ENCODE assay signal across 24 cellular contexts in the genomic region with DNA sequence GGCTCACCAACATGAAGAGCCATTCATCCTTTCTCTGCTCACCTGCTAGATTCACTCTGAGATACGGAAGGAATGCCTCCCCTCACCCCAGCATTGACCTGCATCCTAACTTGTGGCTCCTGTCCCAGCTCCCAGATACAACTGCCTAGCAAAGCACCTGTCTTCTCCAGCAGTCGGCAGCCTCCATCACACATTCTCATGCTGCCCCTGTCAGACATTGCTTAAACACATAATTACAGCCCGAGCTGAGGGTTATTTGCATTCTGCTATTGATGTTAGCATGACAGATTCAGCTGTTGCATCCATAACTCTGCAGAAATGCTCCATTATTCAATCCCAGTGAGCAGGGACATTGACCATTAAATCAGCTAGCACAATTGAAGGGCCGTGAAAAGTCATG.
DNase-seq lines count a peak whose midpoint lies in the region; ATAC-seq and TF ChIP-seq lines count a peak whose summit lies in the region.
"Had no signal": no experiment of that assay in that cellular context is flagged by ENCODE, and none has a peak within 500 bp of the region (broad histone marks: within the 10 kb centered on the region; RNA-seq: fewer than 3 reads in every experiment).

No MANE protein-coding gene starts in this region.

- no peaks in the 10 kb centered on the region for H3K4me1 ChIP-seq in gastrocnemius medialis
- H3K4me1 ChIP-seq: ascending aorta, BLaER1, right lobe of liver had no signal

- intact Hi-C loops in gastrocnemius medialis (cut with DNase I; ENCODE audit: low total_unique reads) = no loop called here

- DNase-seq in DMS153 (lab: John Stamatoyannopoulos, UW) = peak; percentile 88
- peak; percentile 55 for DNase-seq in NCI-H1092 treated with DMSO at 0.1 percent for 48 hours (lab: John Stamatoyannopoulos, UW)
- DNase-seq in NCI-H345 (lab: John Stamatoyannopoulos, UW) = peak; percentile 66
- no peak for DNase-seq in astrocyte of the cerebellum (ENCODE audit: low read depth)
- no peak for DNase-seq in foreskin fibroblast
- DNase-seq in gastrocnemius medialis = no peak
- DNase-seq in kidney glomerular epithelial cell (lab: John Stamatoyannopoulos, UW) = no peak
- DNase-seq: activated CD4-positive, alpha-beta T cell treated with anti-CD3 and anti-CD28 coated beads for 4 hours; activated CD8-positive, alpha-beta memory T cell treated with anti-CD3 and anti-CD28 coated beads for 24 hours; activated effector memory CD4-positive, alpha-beta T cell treated with Interleukin-2 at 50 U/mL for 16 hours; activated naive CD8-positive, alpha-beta T cell treated with anti-CD3 and anti-CD28 coated beads, Interleukin-2, amount 10 ng/mL, durations not matched to agents 7 days and 5 days; Caco-2; foreskin melanocyte; left colon; MV-4-11; NCI-H2171 treated with DMSO at 0.1 percent for 48 hours; right lobe of liver; Right ventricle myocardium superior; stimulated activated CD4-positive, alpha-beta T cell treated with anti-CD3 and anti-CD28 coated beads, Interleukin-12 subunit alpha, Interleukin-12 subunit beta, amount 100 ng/mL, for 4 hours; stimulated activated CD4-positive, alpha-beta T cell treated with anti-CD3 and anti-CD28 coated beads, Interleukin-4, amount 100 ng/mL, for 24 hours had no signal

- H3K27me3 ChIP-seq in gastrocnemius medialis = peaks cover 0 to 3% (median 0%) of the 10 kb centered on the region in 3 donors
- H3K27me3 ChIP-seq: ascending aorta, BLaER1, right lobe of liver had no signal

- TF ChIP-seq CTCF in astrocyte of the cerebellum (IDR thresholded peaks at IDR 0.05; ENCODE audit: low read depth, low read length, missing control alignments) (peak; percentile 7), foreskin fibroblast (IDR thresholded peaks at IDR 0.05; ENCODE audit: low read depth, low read length) (no peak), gastrocnemius medialis (IDR thresholded peaks at IDR 0.05 in 4 of 5, conservative IDR thresholded peaks at IDR 0.05 in 1 of 5) (no peak)

- H3K4me3 ChIP-seq in astrocyte of the cerebellum (ENCODE audit: low read depth, low read length) = no peak overlapping the region
- no peak overlapping the region for H3K4me3 ChIP-seq in foreskin fibroblast (ENCODE audit: low read depth in 1 of 2, low read length in 2 of 2)
- H3K4me3 ChIP-seq in gastrocnemius medialis = no peak overlapping the region
- H3K4me3 ChIP-seq: ascending aorta, BLaER1, right lobe of liver had no signal

- ATAC-seq in GM18511 (IDR thresholded peaks at IDR 0.05; ENCODE audit: unreplicated experiment) (no peak), gastrocnemius medialis (no peak)
- ATAC-seq: left colon; right lobe of liver; stimulated activated memory B cell treated with anti-CD40 and anti-IgM and Interleukin-4, amounts not matched to agents 10 μg/mL and 1 μg/mL and 100 μg/mL, for 72 hours had no signal

- no peaks in the 10 kb centered on the region for H3K9me3 ChIP-seq in gastrocnemius medialis
- H3K9me3 ChIP-seq: ascending aorta, BLaER1, Caco-2, right lobe of liver had no signal

- no peaks in the 10 kb centered on the region for H3K36me3 ChIP-seq in gastrocnemius medialis
- H3K36me3 ChIP-seq: right lobe of liver had no signal

- in situ Hi-C loops in astrocyte of the cerebellum (cut with HindIII; ENCODE audit: low sequenced_read_pairs) = no loop called here
- in situ Hi-C loops in gastrocnemius medialis (cut with MboI; ENCODE audit: low sequenced_read_pairs in 4 of 4) = no loop called here

- H3K27ac ChIP-seq in gastrocnemius medialis = no peak overlapping the region
- H3K27ac ChIP-seq: ascending aorta, BLaER1, right lobe of liver had no signal

- TF ChIP-seq POLR2A in gastrocnemius medialis (IDR thresholded peaks at IDR 0.05) = no peak

Comparison
In these comparisons a context has a peak if more than half of its experiments do, and no peak if none do; other contexts are left out.
1. DNase-seq: peak in DMS153 (single experiment), NCI-H1092 treated with DMSO at 0.1 percent for 48 hours (single experiment) and NCI-H345 (single experiment); none in astrocyte of the cerebellum (single experiment), foreskin fibroblast (0 of 2), gastrocnemius medialis (0 of 2) and kidney glomerular epithelial cell (single experiment).